11 cellular contexts compared by ENCODE assay signal in genomic region chr17:70563301-70563820, GRCh38.
DNase-seq lines count a peak whose midpoint lies in the region; ATAC-seq and TF ChIP-seq lines count a peak whose summit lies in the region.
"Had no signal": no experiment of that assay in that cellular context is flagged by ENCODE, and none has a peak within 500 bp of the region (broad histone marks: within the 10 kb centered on the region; RNA-seq: fewer than 3 reads in every experiment).

No MANE protein-coding gene starts in this region.

- H3K4me3 ChIP-seq in hepatocyte, result no peak overlapping the region
- no peak overlapping the region for H3K4me3 ChIP-seq in psoas muscle

- no peaks in the 10 kb centered on the region for H3K79me2 ChIP-seq in hepatocyte

- TF ChIP-seq CTCF in hepatocyte (IDR thresholded peaks at IDR 0.05; ENCODE audit: poor library complexity), result no peak
- TF ChIP-seq CTCF in psoas muscle (IDR thresholded peaks at IDR 0.05), result no peak

- H4K20me1 ChIP-seq in hepatocyte (ENCODE audit: insufficient read depth, poor library complexity, severe bottlenecking), result no peaks in the 10 kb centered on the region

- intact Hi-C loops in psoas muscle (cut with DNase I), result no loop called here

- H3K27me3 ChIP-seq in hepatocyte, result no peaks in the 10 kb centered on the region
- H3K27me3 ChIP-seq in psoas muscle (ENCODE audit: insufficient read depth in 3 of 3, low read length in 2 of 3), result no peaks in the 10 kb centered on the region

- 36% methylated on average over 2 of the region's 2 CpGs for WGBS in hepatocyte (ENCODE audit: low lambda C conversion rate, missing lambda C conversion rate)
- WGBS in psoas muscle, 3 donors, result 7 to 13% (median 10%) methylated on average over 2 of the region's 2 CpGs

- DNase-seq in COLO668 (lab: John Stamatoyannopoulos, UW; ENCODE audit: unreplicated experiment) (peak; percentile 44), NCI-H1105 treated with DMSO at 0.1 percent for 48 hours (lab: John Stamatoyannopoulos, UW) (peak; percentile 96), NCI-H748 (lab: John Stamatoyannopoulos, UW; ENCODE audit: unreplicated experiment) (peak; percentile 96), hepatocyte (ENCODE audit: low spot score) (peak; percentile 19), psoas muscle (no peak), GM19240 (ENCODE audit: insufficient read length, low spot score) (no peak)
- DNase-seq in stimulated activated CD4-positive, alpha-beta T cell treated with anti-CD3 and anti-CD28 coated beads, Interleukin-2, amount 100 ng/mL, for 24 hours, result no peak
- DNase-seq: activated CD4-positive, alpha-beta T cell treated with anti-CD3 and anti-CD28 coated beads, Interleukin-2, amount 50 U/mL, for 48 hours; effector CD4-positive, alpha-beta T cell; T-cell had no signal

- no peaks in the 10 kb centered on the region for H3K9me3 ChIP-seq in hepatocyte (ENCODE audit: low read depth)
- no peaks in the 10 kb centered on the region for H3K9me3 ChIP-seq in psoas muscle

- H3K9me2 ChIP-seq in hepatocyte (replicated peaks; ENCODE audit: insufficient read depth), result no peaks in the 10 kb centered on the region

- no peak overlapping the region for H2AFZ ChIP-seq in hepatocyte

- H3K27ac ChIP-seq in hepatocyte (no peak overlapping the region), psoas muscle (no peak overlapping the region)

- H3K4me1 ChIP-seq in hepatocyte (ENCODE audit: insufficient read depth) (no peaks in the 10 kb centered on the region), psoas muscle (no peaks in the 10 kb centered on the region)

- H3K36me3 ChIP-seq in hepatocyte (replicated peaks; ENCODE audit: insufficient read depth, low read depth) (no peaks in the 10 kb centered on the region), psoas muscle (ENCODE audit: insufficient read depth in 1 of 2, low read depth in 1 of 2) (no peaks in the 10 kb centered on the region)

- no peak overlapping the region for H3K4me2 ChIP-seq in hepatocyte

- no peak for ATAC-seq in GM19397 (IDR thresholded peaks at IDR 0.05; ENCODE audit: unreplicated experiment)
- no peak for ATAC-seq in psoas muscle
- ATAC-seq: T-cell had no signal

Comparison
In these comparisons a context has a peak if more than half of its experiments do, and no peak if none do; other contexts are left out.
1. DNase-seq: peak in COLO668 (single experiment), NCI-H1105 treated with DMSO at 0.1 percent for 48 hours (single experiment), NCI-H748 (single experiment) and hepatocyte (single experiment); none in stimulated activated CD4-positive, alpha-beta T cell treated with anti-CD3 and anti-CD28 coated beads, Interleukin-2, amount 100 ng/mL, for 24 hours (0 of 2), psoas muscle (0 of 2) and GM19240 (single experiment).